In the genomic region with DNA sequence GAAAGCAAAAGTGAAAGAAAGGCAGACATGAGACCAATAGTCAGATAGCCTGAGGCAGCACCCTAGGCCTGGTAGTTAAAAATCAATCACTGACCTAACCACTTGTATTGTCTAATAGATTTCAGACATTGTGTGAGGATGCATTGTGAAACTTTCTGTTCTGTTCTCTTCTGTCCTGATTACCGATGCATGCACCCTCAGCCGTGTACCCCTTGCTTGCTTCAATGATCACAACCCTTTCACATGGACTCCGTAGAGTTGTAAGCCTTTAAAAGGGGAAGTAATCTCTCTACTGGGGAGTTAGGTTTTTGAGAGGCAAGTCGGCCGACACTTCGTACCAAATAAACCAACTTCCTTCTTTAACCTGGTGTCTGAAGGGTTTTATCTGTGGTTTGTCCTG, we compare ENCODE assay signal across 15 cellular contexts.
A peak's percentile ranks its signal among the peaks of the same experiment; 100 is the strongest.
DNase-seq lines count a peak whose midpoint lies in the region; ATAC-seq and TF ChIP-seq lines count a peak whose summit lies in the region.
"Had no signal": no experiment of that assay in that cellular context is flagged by ENCODE, and none has a peak within 500 bp of the region (broad histone marks: within the 10 kb centered on the region; RNA-seq: fewer than 3 reads in every experiment).

No MANE protein-coding gene starts in this region.

- H3K4me1 ChIP-seq in body of pancreas, result no peaks in the 10 kb centered on the region
- H3K4me1 ChIP-seq: thyroid gland had no signal

- H3K27me3 ChIP-seq in body of pancreas, result no peaks in the 10 kb centered on the region
- H3K27me3 ChIP-seq: thyroid gland had no signal

- H3K27ac ChIP-seq in body of pancreas, result no peak overlapping the region
- H3K27ac ChIP-seq: epithelial cell of prostate, GM23248, thyroid gland had no signal

- peak; percentile 46 for DNase-seq in GM10266 (ENCODE audit: extremely low spot score)
- peak; percentile 92 for DNase-seq in SKM-1 treated with dmso at 0.1 percent for 144 hours (lab: John Stamatoyannopoulos, UW; ENCODE audit: unreplicated experiment)
- DNase-seq in NCI-H510A (lab: John Stamatoyannopoulos, UW), result no peak
- no peak for DNase-seq in body of pancreas
- DNase-seq: activated CD4-positive, alpha-beta T cell treated with anti-CD3 and anti-CD28 coated beads, Interleukin-2, amount 50 U/mL, for 4 hours; GM23248; KG1; left colon; NCI-H1694 had no signal

- H3K36me3 ChIP-seq in body of pancreas (replicated peaks in 1 of 2; ENCODE audit: insufficient read depth in 1 of 2, low read depth in 2 of 2), result no peaks in the 10 kb centered on the region
- H3K36me3 ChIP-seq: thyroid gland had no signal

- no peak for TF ChIP-seq POLR2A in body of pancreas (IDR thresholded peaks at IDR 0.05)

- peak; percentile 96 for ATAC-seq in GM21423 (IDR thresholded peaks at IDR 0.05; ENCODE audit: unreplicated experiment)
- ATAC-seq in HG03175 (IDR thresholded peaks at IDR 0.05; ENCODE audit: unreplicated experiment), result peak; percentile 98
- no peak for ATAC-seq in GM21529 (IDR thresholded peaks at IDR 0.05; ENCODE audit: unreplicated experiment)
- no peak for ATAC-seq in body of pancreas
- ATAC-seq in HG03025 (IDR thresholded peaks at IDR 0.05; ENCODE audit: low FRiP score, unreplicated experiment), result no peak
- ATAC-seq: left colon had no signal

- TF ChIP-seq CTCF in GM10266 (IDR thresholded peaks at IDR 0.05; ENCODE audit: control insufficient read depth, insufficient read depth, low read depth, missing control alignments) (no peak), body of pancreas (IDR thresholded peaks at IDR 0.05) (no peak)

- intact Hi-C loops in body of pancreas (cut with DNase I), result no loop called here

- H3K4me3 ChIP-seq in body of pancreas, result no peak overlapping the region
- H3K4me3 ChIP-seq: GM23248, thyroid gland had no signal

- no peaks in the 10 kb centered on the region for H3K9me3 ChIP-seq in body of pancreas
- H3K9me3 ChIP-seq: thyroid gland had no signal

- WGBS in body of pancreas, 2 donors, result 58 to 88% methylated on average over 6 of the region's 6 CpGs

Comparison
In these comparisons a context has a peak if more than half of its experiments do, and no peak if none do; other contexts are left out.
1. DNase-seq: peak in GM10266 (single experiment) and SKM-1 treated with dmso at 0.1 percent for 144 hours (single experiment); none in NCI-H510A (single experiment) and body of pancreas (0 of 4).
2. ATAC-seq: peak in GM21423 (single experiment) and HG03175 (single experiment); none in GM21529 (single experiment), body of pancreas (single experiment) and HG03025 (single experiment).